27 cellular contexts compared by ENCODE assay signal in the genomic region with DNA sequence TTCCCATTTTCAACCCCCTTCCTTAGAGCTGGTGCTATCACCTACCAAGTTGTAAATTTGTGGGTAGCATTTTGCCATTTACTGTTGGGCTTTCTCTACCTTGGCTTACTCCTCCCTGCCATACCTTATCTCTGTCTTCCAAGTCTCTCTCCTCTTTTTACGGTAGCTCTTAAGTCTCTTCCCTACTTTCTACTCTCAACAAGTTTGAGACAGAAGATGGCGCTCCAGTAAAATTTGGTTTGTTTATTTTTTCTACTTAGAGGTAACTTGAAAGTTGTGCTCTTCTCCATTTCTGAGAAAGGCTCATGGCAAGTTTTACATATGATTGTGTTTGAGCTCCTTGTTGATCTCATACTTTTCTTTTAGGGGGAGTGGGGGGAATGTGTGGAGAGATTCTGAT.
"Had no signal": no experiment of that assay in that cellular context is flagged by ENCODE, and none has a peak within 500 bp of the region (broad histone marks: within the 10 kb centered on the region; RNA-seq: fewer than 3 reads in every experiment).

No MANE protein-coding gene starts in this region.

- H3K4me3 Mint-ChIP-seq: activated naive CD4-positive, alpha-beta T cell treated with anti-CD3 and anti-CD28 coated beads for 36 hours; activated naive CD8-positive, alpha-beta T cell treated with anti-CD3 and anti-CD28 coated beads for 36 hours; activated T-helper 1 cell treated with anti-CD3 and anti-CD28 coated beads, Interleukin-12 subunit alpha, Interleukin-12 subunit beta, Interleukin-2, Interleukin-4 antibody, amounts not matched to agents 30 ng/mL and 10 ng/mL and 1 ng/mL, durations not matched to agents 14 hours and 24 hours and 36 hours; naive thymus-derived CD4-positive, alpha-beta T cell had no signal

- H3K27me3 Mint-ChIP-seq: activated naive CD8-positive, alpha-beta T cell treated with anti-CD3 and anti-CD28 coated beads for 36 hours; naive thymus-derived CD4-positive, alpha-beta T cell had no signal

- H3K4me1 Mint-ChIP-seq: activated naive CD8-positive, alpha-beta T cell treated with anti-CD3 and anti-CD28 coated beads for 36 hours; naive thymus-derived CD4-positive, alpha-beta T cell had no signal

- H3K9me3 ChIP-seq: adrenal gland, body of pancreas, colonic mucosa, right atrium auricular region had no signal

- H3K36me3 ChIP-seq: adrenal gland, colonic mucosa, right atrium auricular region, spleen, suprapubic skin, tibial artery had no signal

- H3K27ac ChIP-seq: adrenal gland, body of pancreas, colonic mucosa, dorsolateral prefrontal cortex, parathyroid adenoma, right atrium auricular region, spleen, suprapubic skin, tibial artery, VCaP had no signal

- H3K27ac Mint-ChIP-seq: activated naive CD4-positive, alpha-beta T cell treated with anti-CD3 and anti-CD28 coated beads for 36 hours; activated naive CD8-positive, alpha-beta T cell treated with anti-CD3 and anti-CD28 coated beads for 36 hours; activated T-helper 1 cell treated with anti-CD3 and anti-CD28 coated beads, Interleukin-12 subunit alpha, Interleukin-12 subunit beta, Interleukin-2, Interleukin-4 antibody, amounts not matched to agents 30 ng/mL and 10 ng/mL and 1 ng/mL, durations not matched to agents 14 hours and 24 hours and 36 hours; naive thymus-derived CD4-positive, alpha-beta T cell had no signal

- H3K27me3 ChIP-seq: adrenal gland, body of pancreas, colonic mucosa, dorsolateral prefrontal cortex, right atrium auricular region, spleen, suprapubic skin, tibial artery had no signal

- H3K4me3 ChIP-seq: adrenal gland, body of pancreas, colonic mucosa, dorsolateral prefrontal cortex, right atrium auricular region, spleen, suprapubic skin, tibial artery had no signal

- H3K4me1 ChIP-seq: adrenal gland, body of pancreas, colonic mucosa, parathyroid adenoma, right atrium auricular region, spleen, suprapubic skin, tibial artery had no signal

- H2AFZ ChIP-seq: parathyroid adenoma had no signal

- ATAC-seq: activated CD4-positive, CD25-positive, alpha-beta regulatory T cell treated with anti-CD3 and anti-CD28 coated beads, Interleukin-2, amount 50 U/mL, for 24 hours; body of pancreas; naive thymus-derived CD4-positive, alpha-beta T cell had no signal

- H3K79me2 ChIP-seq: parathyroid adenoma had no signal

- DNase-seq: activated CD4-positive, alpha-beta T cell treated with anti-CD3 and anti-CD28 coated beads for 48 hours; activated CD4-positive, alpha-beta T cell treated with anti-CD3 and anti-CD28 coated beads, Interleukin-2, amount 50 U/mL, for 48 hours; activated CD8-positive, alpha-beta memory T cell treated with anti-CD3 and anti-CD28 coated beads, Interleukin-2, amount 50 U/mL, for 4 hours; activated effector memory CD4-positive, alpha-beta T cell treated with anti-CD3 and anti-CD28 coated beads, Interleukin-2, amount 50 U/mL, for 16 hours; activated naive CD4-positive, alpha-beta T cell treated with anti-CD3 and anti-CD28 coated beads for 36 hours; activated naive CD8-positive, alpha-beta T cell treated with anti-CD3 and anti-CD28 coated beads for 36 hours; activated T-cell treated with anti-CD3 and anti-CD28 coated beads, Interleukin-2, amount 50 U/mL, for 1 hour; adrenal gland; aorta; body of pancreas; colonic mucosa; dorsolateral prefrontal cortex; effector memory CD4-positive, alpha-beta T cell; head of caudate nucleus; hippocampal formation; midbrain; naive thymus-derived CD4-positive, alpha-beta T cell; nucleus accumbens; spleen; stimulated activated naive CD4-positive, alpha-beta T cell; tibial artery had no signal

- H3K36me3 Mint-ChIP-seq: activated naive CD8-positive, alpha-beta T cell treated with anti-CD3 and anti-CD28 coated beads for 36 hours; naive thymus-derived CD4-positive, alpha-beta T cell had no signal

- H3K9ac ChIP-seq: parathyroid adenoma had no signal
